ENCODE assay signal across 9 cellular contexts in genomic region chr1:117658676-117659075, GRCh38. TPM values are rescaled to one million over a fixed set of nuclear protein-coding genes. Genes with fewer than 3 reads are reported as not detected.
DNase-seq lines count a peak whose midpoint lies in the region; ATAC-seq, FAIRE-seq and TF ChIP-seq lines count a peak whose summit lies in the region.
"Had no signal": no experiment of that assay in that cellular context is flagged by ENCODE, and none has a peak within 500 bp of the region (broad histone marks: within the 10 kb centered on the region; RNA-seq: fewer than 3 reads in every experiment).

No MANE protein-coding gene starts in this region.

- H3K9me3 ChIP-seq in BLaER1 (no peaks in the 10 kb centered on the region), colonic mucosa (no peaks in the 10 kb centered on the region), uterus (no peaks in the 10 kb centered on the region)
- H3K9me3 ChIP-seq: sigmoid colon had no signal

- H3K4me2 ChIP-seq in BLaER1: peak overlapping the region; percentile 68

- H3K36me3 ChIP-seq in BLaER1 (no peaks in the 10 kb centered on the region), colonic mucosa (no peaks in the 10 kb centered on the region), uterus (no peaks in the 10 kb centered on the region)
- H3K36me3 ChIP-seq: sigmoid colon had no signal

- peak; percentile 39 for ATAC-seq in GM21723 (IDR thresholded peaks at IDR 0.05; ENCODE audit: unreplicated experiment)

- H3K9ac ChIP-seq in BLaER1: no peak overlapping the region
- H3K9ac ChIP-seq in colonic mucosa (ENCODE audit: low read depth in 2 of 2, low read length in 2 of 2): no peak overlapping the region

- peak; percentile 78 for DNase-seq in T-helper 22 cell (ENCODE audit: low read depth)
- no peak for DNase-seq in colonic mucosa
- no peak for DNase-seq in NCI-H146 (lab: John Stamatoyannopoulos, UW)
- DNase-seq in DMS 273 (lab: John Stamatoyannopoulos, UW; ENCODE audit: unreplicated experiment): no peak
- DNase-seq in urothelium cell line (ENCODE audit: low spot score): no peak
- no peak for DNase-seq in uterus
- DNase-seq: sigmoid colon had no signal

- TF ChIP-seq POLR2A in uterus (IDR thresholded peaks at IDR 0.05): no peak

- FAIRE-seq in urothelium cell line (lab: Jason Lieb, UNC): no peak

- H3K27ac ChIP-seq in BLaER1: no peak overlapping the region
- H3K27ac ChIP-seq in colonic mucosa: peak overlapping the region; percentile 38
- H3K27ac ChIP-seq in uterus: no peak overlapping the region
- H3K27ac ChIP-seq: sigmoid colon had no signal

- no peak for TF ChIP-seq CTCF in colonic mucosa (IDR thresholded peaks at IDR 0.05)
- TF ChIP-seq CTCF in uterus (IDR thresholded peaks at IDR 0.05): no peak

- H3K27me3 ChIP-seq in BLaER1 (no peaks in the 10 kb centered on the region), colonic mucosa (no peaks in the 10 kb centered on the region), uterus (no peaks in the 10 kb centered on the region)
- H3K27me3 ChIP-seq: sigmoid colon had no signal

- peaks cover 59% of the 10 kb centered on the region for H3K4me1 ChIP-seq in BLaER1
- H3K4me1 ChIP-seq in colonic mucosa: peaks cover 5% of the 10 kb centered on the region
- no peaks in the 10 kb centered on the region for H3K4me1 ChIP-seq in uterus

- intact Hi-C loops in colonic mucosa (cut with DNase I): no loop called here
- intact Hi-C loops in uterus (cut with DNase I; ENCODE audit: low total_unique reads): no loop called here

- no peaks in the 10 kb centered on the region for H4K20me1 ChIP-seq in BLaER1

- H3K4me3 ChIP-seq in BLaER1: no peak overlapping the region
- no peak overlapping the region for H3K4me3 ChIP-seq in colonic mucosa
- no peak overlapping the region for H3K4me3 ChIP-seq in uterus
- H3K4me3 ChIP-seq: sigmoid colon had no signal

RNA-seq across cellular contexts. Expression of gene TENT5C, which starts 52.8 kb away (rescaled TPM):
- total RNA-seq in colonic mucosa: 10 to 100 TPM; 40.7 to 58.5 TPM
- total RNA-seq in uterus: 10 to 100 TPM in 1 of 4 donors, 1 to 10 TPM in 3; 2.3 to 22.1 (median 5.1) TPM
